1 cellular context compared by ENCODE assay signal in the genomic region with DNA sequence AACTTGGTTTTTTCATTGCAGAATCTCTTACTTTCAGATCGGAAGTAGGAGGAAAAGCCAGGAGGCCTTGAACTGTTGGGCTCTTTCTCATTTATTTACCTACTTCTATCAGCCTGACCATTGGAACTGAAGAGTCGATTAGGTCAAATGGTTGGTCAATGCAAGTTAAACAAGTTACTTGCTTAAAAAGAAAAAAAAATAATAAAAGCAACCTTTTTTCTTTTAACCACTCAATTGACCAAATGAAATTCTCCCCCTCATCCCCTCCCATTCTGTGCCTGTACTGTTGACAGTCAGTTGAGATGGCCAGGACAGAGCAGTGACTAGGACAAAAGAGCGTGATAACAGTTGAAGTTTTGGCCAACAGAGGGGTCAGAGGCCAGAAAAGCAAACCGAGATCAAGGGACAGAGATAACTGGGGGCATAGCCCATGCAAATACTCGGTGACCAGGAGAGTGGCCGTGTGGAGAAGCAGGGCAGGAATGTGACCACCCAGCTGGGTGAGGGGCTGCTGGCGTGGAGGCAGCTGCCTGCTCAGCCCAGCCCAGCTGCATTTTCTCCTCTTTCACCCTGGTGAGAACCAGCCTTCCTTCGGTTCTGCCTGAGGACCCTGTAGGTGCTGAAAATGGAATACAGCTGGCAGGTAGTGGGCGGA.
A peak's percentile ranks its signal among the peaks of the same experiment; 100 is the strongest.
TF ChIP-seq lines count a peak whose summit lies in the region.

No MANE protein-coding gene starts in this region.

TF ChIP-seq in HepG2, 621 proteins besides CTCF, POLR2A, EP300 and RAD21 (continued from another document and continues in another):
- TF ChIP-seq, protein P1, sequence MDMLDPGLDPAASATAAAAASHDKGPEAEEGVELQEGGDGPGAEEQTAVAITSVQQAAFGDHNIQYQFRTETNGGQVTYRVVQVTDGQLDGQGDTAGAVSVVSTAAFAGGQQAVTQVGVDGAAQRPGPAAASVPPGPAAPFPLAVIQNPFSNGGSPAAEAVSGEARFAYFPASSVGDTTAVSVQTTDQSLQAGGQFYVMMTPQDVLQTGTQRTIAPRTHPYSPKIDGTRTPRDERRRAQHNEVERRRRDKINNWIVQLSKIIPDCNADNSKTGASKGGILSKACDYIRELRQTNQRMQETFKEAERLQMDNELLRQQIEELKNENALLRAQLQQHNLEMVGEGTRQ (IDR thresholded peaks at IDR 0.05; ENCODE audit: low read depth, low read length): no peak
- TF ChIP-seq, protein P1 (CRISPR knock-in tag; IDR thresholded peaks at IDR 0.05; ENCODE audit: borderline replicate concordance): no peak
- no peak for TF ChIP-seq REXO4 (CRISPR knock-in tag; IDR thresholded peaks at IDR 0.05; ENCODE audit: borderline replicate concordance)
- 0 out of 2 replicates have a peak, but pooled peaks have one; percentile 0 for TF ChIP-seq ZNF850 (CRISPR knock-in tag; conservative IDR thresholded peaks at IDR 0.05)
- TF ChIP-seq, protein P2, sequence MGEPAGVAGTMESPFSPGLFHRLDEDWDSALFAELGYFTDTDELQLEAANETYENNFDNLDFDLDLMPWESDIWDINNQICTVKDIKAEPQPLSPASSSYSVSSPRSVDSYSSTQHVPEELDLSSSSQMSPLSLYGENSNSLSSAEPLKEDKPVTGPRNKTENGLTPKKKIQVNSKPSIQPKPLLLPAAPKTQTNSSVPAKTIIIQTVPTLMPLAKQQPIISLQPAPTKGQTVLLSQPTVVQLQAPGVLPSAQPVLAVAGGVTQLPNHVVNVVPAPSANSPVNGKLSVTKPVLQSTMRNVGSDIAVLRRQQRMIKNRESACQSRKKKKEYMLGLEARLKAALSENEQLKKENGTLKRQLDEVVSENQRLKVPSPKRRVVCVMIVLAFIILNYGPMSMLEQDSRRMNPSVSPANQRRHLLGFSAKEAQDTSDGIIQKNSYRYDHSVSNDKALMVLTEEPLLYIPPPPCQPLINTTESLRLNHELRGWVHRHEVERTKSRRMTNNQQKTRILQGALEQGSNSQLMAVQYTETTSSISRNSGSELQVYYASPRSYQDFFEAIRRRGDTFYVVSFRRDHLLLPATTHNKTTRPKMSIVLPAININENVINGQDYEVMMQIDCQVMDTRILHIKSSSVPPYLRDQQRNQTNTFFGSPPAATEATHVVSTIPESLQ (CRISPR knock-in tag; conservative IDR thresholded peaks at IDR 0.05): 0 out of 2 replicates have a peak, but pooled peaks have one; percentile 44
- TF ChIP-seq PHF5A (CRISPR knock-in tag; IDR thresholded peaks at IDR 0.05; ENCODE audit: low read depth, unreplicated experiment): peak; percentile 26
- no peak for TF ChIP-seq ZBTB1 (CRISPR knock-in tag; IDR thresholded peaks at IDR 0.05; ENCODE audit: borderline replicate concordance)
- TF ChIP-seq HMG20A (CRISPR knock-in tag; IDR thresholded peaks at IDR 0.05; ENCODE audit: borderline replicate concordance): peak; percentile 90
- peak; percentile 83 for TF ChIP-seq NR2C2 (CRISPR knock-in tag; IDR thresholded peaks at IDR 0.05; ENCODE audit: borderline replicate concordance)
- TF ChIP-seq SCMH1 (CRISPR knock-in tag; IDR thresholded peaks at IDR 0.05; ENCODE audit: borderline replicate concordance): no peak
- TF ChIP-seq, protein P3, sequence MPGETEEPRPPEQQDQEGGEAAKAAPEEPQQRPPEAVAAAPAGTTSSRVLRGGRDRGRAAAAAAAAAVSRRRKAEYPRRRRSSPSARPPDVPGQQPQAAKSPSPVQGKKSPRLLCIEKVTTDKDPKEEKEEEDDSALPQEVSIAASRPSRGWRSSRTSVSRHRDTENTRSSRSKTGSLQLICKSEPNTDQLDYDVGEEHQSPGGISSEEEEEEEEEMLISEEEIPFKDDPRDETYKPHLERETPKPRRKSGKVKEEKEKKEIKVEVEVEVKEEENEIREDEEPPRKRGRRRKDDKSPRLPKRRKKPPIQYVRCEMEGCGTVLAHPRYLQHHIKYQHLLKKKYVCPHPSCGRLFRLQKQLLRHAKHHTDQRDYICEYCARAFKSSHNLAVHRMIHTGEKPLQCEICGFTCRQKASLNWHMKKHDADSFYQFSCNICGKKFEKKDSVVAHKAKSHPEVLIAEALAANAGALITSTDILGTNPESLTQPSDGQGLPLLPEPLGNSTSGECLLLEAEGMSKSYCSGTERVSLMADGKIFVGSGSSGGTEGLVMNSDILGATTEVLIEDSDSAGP (CRISPR knock-in tag; IDR thresholded peaks at IDR 0.05; ENCODE audit: borderline replicate concordance): peak; percentile 50; the same call in 1 of the 2 replicates
- TF ChIP-seq, protein P4, sequence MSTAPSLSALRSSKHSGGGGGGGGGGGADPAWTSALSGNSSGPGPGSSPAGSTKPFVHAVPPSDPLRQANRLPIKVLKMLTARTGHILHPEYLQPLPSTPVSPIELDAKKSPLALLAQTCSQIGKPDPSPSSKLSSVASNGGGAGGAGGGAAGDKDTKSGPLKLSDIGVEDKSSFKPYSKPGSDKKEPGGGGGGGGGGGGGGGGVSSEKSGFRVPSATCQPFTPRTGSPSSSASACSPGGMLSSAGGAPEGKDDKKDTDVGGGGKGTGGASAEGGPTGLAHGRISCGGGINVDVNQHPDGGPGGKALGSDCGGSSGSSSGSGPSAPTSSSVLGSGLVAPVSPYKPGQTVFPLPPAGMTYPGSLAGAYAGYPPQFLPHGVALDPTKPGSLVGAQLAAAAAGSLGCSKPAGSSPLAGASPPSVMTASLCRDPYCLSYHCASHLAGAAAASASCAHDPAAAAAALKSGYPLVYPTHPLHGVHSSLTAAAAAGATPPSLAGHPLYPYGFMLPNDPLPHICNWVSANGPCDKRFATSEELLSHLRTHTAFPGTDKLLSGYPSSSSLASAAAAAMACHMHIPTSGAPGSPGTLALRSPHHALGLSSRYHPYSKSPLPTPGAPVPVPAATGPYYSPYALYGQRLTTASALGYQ (CRISPR knock-in tag; IDR thresholded peaks at IDR 0.05): peak; percentile 95
- TF ChIP-seq CCAR2 (optimal IDR thresholded peaks at IDR 0.05; ENCODE audit: low read depth, low read length): no peak
- no peak for TF ChIP-seq SRF (IDR thresholded peaks at IDR 0.05; ENCODE audit: low read depth, low read length)
- TF ChIP-seq ZFP90 (CRISPR knock-in tag; IDR thresholded peaks at IDR 0.05; ENCODE audit: borderline replicate concordance): 0 out of 2 replicates have a peak, but pooled peaks have one; percentile 16
- no peak for TF ChIP-seq NFE2 (CRISPR knock-in tag; IDR thresholded peaks at IDR 0.05)
- peak; percentile 94 for TF ChIP-seq PITX1 (CRISPR knock-in tag; IDR thresholded peaks at IDR 0.05)
- TF ChIP-seq, protein P5, sequence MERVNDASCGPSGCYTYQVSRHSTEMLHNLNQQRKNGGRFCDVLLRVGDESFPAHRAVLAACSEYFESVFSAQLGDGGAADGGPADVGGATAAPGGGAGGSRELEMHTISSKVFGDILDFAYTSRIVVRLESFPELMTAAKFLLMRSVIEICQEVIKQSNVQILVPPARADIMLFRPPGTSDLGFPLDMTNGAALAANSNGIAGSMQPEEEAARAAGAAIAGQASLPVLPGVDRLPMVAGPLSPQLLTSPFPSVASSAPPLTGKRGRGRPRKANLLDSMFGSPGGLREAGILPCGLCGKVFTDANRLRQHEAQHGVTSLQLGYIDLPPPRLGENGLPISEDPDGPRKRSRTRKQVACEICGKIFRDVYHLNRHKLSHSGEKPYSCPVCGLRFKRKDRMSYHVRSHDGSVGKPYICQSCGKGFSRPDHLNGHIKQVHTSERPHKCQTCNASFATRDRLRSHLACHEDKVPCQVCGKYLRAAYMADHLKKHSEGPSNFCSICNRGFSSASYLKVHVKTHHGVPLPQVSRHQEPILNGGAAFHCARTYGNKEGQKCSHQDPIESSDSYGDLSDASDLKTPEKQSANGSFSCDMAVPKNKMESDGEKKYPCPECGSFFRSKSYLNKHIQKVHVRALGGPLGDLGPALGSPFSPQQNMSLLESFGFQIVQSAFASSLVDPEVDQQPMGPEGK (CRISPR knock-in tag; IDR thresholded peaks at IDR 0.05): peak; percentile 93
- TF ChIP-seq ZNF468 (CRISPR knock-in tag; IDR thresholded peaks at IDR 0.05): no peak
- TF ChIP-seq ZNF331 (CRISPR knock-in tag; IDR thresholded peaks at IDR 0.05): peak; percentile 57
- peak; percentile 12; the same call in 1 of the 2 replicates for TF ChIP-seq ZFX (CRISPR knock-in tag; IDR thresholded peaks at IDR 0.05; ENCODE audit: low read depth)
- 0 out of 2 replicates have a peak, but pooled peaks have one; percentile 54 for TF ChIP-seq SSRP1 (CRISPR knock-in tag; IDR thresholded peaks at IDR 0.05)
- TF ChIP-seq BCL6 (CRISPR knock-in tag; IDR thresholded peaks at IDR 0.05): peak; percentile 85
- TF ChIP-seq FOXJ3 (CRISPR knock-in tag; IDR thresholded peaks at IDR 0.05; ENCODE audit: borderline replicate concordance): peak; percentile 85
- TF ChIP-seq DR1 (CRISPR knock-in tag; IDR thresholded peaks at IDR 0.05): peak; percentile 78; the same call in 1 of the 2 replicates
- peak; percentile 98 for TF ChIP-seq ZNF775 (CRISPR knock-in tag; IDR thresholded peaks at IDR 0.05; ENCODE audit: borderline replicate concordance)
- TF ChIP-seq NCOR1 (IDR thresholded peaks at IDR 0.05; ENCODE audit: borderline replicate concordance, low read length): peak; percentile 96
- no peak for TF ChIP-seq EEA1 (CRISPR knock-in tag; IDR thresholded peaks at IDR 0.05; ENCODE audit: borderline replicate concordance)
- 0 out of 2 replicates have a peak, but pooled peaks have one; percentile 53 for TF ChIP-seq ZNF550 (CRISPR knock-in tag; IDR thresholded peaks at IDR 0.05; ENCODE audit: borderline replicate concordance)
- TF ChIP-seq ZNF160 (CRISPR knock-in tag; IDR thresholded peaks at IDR 0.05): 0 out of 2 replicates have a peak, but pooled peaks have one; percentile 18
- TF ChIP-seq SKI (IDR thresholded peaks at IDR 0.05; ENCODE audit: partially characterized antibody): peak; percentile 71
- TF ChIP-seq HHEX (CRISPR knock-in tag; IDR thresholded peaks at IDR 0.05): peak; percentile 78
- TF ChIP-seq ZNF367 (CRISPR knock-in tag; IDR thresholded peaks at IDR 0.05; ENCODE audit: borderline replicate concordance): 0 out of 2 replicates have a peak, but pooled peaks have one; percentile 21
- TF ChIP-seq KAT8 (CRISPR knock-in tag; IDR thresholded peaks at IDR 0.05): peak; percentile 39
- TF ChIP-seq PLRG1 (conservative IDR thresholded peaks at IDR 0.05): no peak
- peak; percentile 73 for TF ChIP-seq ZNF230 (CRISPR knock-in tag; IDR thresholded peaks at IDR 0.05)
- TF ChIP-seq, protein P6, sequence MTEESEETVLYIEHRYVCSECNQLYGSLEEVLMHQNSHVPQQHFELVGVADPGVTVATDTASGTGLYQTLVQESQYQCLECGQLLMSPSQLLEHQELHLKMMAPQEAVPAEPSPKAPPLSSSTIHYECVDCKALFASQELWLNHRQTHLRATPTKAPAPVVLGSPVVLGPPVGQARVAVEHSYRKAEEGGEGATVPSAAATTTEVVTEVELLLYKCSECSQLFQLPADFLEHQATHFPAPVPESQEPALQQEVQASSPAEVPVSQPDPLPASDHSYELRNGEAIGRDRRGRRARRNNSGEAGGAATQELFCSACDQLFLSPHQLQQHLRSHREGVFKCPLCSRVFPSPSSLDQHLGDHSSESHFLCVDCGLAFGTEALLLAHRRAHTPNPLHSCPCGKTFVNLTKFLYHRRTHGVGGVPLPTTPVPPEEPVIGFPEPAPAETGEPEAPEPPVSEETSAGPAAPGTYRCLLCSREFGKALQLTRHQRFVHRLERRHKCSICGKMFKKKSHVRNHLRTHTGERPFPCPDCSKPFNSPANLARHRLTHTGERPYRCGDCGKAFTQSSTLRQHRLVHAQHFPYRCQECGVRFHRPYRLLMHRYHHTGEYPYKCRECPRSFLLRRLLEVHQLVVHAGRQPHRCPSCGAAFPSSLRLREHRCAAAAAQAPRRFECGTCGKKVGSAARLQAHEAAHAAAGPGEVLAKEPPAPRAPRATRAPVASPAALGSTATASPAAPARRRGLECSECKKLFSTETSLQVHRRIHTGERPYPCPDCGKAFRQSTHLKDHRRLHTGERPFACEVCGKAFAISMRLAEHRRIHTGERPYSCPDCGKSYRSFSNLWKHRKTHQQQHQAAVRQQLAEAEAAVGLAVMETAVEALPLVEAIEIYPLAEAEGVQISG (CRISPR knock-in tag; IDR thresholded peaks at IDR 0.05): peak; percentile 79
- 0 out of 2 replicates have a peak, but pooled peaks have one; percentile 40 for TF ChIP-seq ZNF709 (CRISPR knock-in tag; IDR thresholded peaks at IDR 0.05)
- TF ChIP-seq, protein P7, sequence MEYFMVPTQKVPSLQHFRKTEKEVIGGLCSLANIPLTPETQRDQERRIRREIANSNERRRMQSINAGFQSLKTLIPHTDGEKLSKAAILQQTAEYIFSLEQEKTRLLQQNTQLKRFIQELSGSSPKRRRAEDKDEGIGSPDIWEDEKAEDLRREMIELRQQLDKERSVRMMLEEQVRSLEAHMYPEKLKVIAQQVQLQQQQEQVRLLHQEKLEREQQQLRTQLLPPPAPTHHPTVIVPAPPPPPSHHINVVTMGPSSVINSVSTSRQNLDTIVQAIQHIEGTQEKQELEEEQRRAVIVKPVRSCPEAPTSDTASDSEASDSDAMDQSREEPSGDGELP (IDR thresholded peaks at IDR 0.05; ENCODE audit: borderline replicate concordance, low read depth): peak; percentile 97
- peak; percentile 52; the same call in 1 of the 2 replicates for TF ChIP-seq CHD4 (IDR thresholded peaks at IDR 0.05; ENCODE audit: borderline replicate concordance, low read length)
- no peak for TF ChIP-seq SALL2 (CRISPR knock-in tag; IDR thresholded peaks at IDR 0.05)
- TF ChIP-seq, protein P8, sequence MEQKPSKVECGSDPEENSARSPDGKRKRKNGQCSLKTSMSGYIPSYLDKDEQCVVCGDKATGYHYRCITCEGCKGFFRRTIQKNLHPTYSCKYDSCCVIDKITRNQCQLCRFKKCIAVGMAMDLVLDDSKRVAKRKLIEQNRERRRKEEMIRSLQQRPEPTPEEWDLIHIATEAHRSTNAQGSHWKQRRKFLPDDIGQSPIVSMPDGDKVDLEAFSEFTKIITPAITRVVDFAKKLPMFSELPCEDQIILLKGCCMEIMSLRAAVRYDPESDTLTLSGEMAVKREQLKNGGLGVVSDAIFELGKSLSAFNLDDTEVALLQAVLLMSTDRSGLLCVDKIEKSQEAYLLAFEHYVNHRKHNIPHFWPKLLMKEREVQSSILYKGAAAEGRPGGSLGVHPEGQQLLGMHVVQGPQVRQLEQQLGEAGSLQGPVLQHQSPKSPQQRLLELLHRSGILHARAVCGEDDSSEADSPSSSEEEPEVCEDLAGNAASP (CRISPR knock-in tag; IDR thresholded peaks at IDR 0.05; ENCODE audit: borderline replicate concordance): peak; percentile 89
- TF ChIP-seq FOSL1 (CRISPR knock-in tag; IDR thresholded peaks at IDR 0.05; ENCODE audit: borderline replicate concordance): no peak
- TF ChIP-seq GTF3A (CRISPR knock-in tag; conservative IDR thresholded peaks at IDR 0.05): peak; percentile 54; the same call in 1 of the 2 replicates
